Comparison of ENCODE assay signal across 22 cellular contexts in the genomic region with DNA sequence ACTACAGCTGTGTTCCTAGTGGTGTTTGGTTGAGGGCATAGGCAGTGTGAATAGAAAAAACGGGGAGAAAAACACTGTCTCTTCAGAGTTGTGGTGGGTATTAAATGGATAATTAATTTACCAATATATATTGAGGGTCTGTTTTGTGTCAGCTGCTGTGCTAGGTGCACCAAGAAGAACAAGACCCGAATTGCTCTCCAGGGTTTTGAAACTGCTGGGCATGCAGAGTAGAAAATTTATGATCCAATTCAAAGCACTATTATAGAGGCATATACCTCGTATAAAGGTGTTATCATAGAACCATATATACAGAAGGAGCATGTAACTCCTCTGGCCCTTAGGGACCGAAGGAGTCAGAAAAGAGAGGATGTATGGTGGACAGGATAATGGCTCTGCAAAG. TPM values are rescaled to one million over a fixed set of nuclear protein-coding genes. Genes with fewer than 3 reads are reported as not detected.
A peak's percentile ranks its signal among the peaks of the same experiment; 100 is the strongest.
DNase-seq lines count a peak whose midpoint lies in the region; ATAC-seq and TF ChIP-seq lines count a peak whose summit lies in the region.
"Had no signal": no experiment of that assay in that cellular context is flagged by ENCODE, and none has a peak within 500 bp of the region (broad histone marks: within the 10 kb centered on the region; RNA-seq: fewer than 3 reads in every experiment).

No MANE protein-coding gene starts in this region.

- H3K9me3 ChIP-seq in DND-41 (ENCODE audit: insufficient read depth, low read length, severe bottlenecking): no peaks in the 10 kb centered on the region
- H3K9me3 ChIP-seq: BLaER1 treated with 17β-estradiol and CSF1 and Interleukin-3, amounts not matched to agents 10 nM and 100 nM; heart right ventricle; ovary; vagina had no signal

- peaks cover 8% of the 10 kb centered on the region for H3K36me3 Mint-ChIP-seq in activated CD4-positive, alpha-beta memory T cell treated with anti-CD3 and anti-CD28 coated beads, Interleukin-2, amount 10 ng/mL, durations not matched to agents 7 days and 5 days (ENCODE audit: low read depth)
- H3K36me3 Mint-ChIP-seq in activated CD4-positive, alpha-beta memory T cell treated with anti-CD3 and anti-CD28 coated beads for 36 hours: peaks cover 3% of the 10 kb centered on the region
- H3K36me3 Mint-ChIP-seq in brain: peaks cover 15% of the 10 kb centered on the region
- H3K36me3 Mint-ChIP-seq in osteocyte (ENCODE audit: unreplicated experiment): peaks cover 3% of the 10 kb centered on the region

- no peak overlapping the region for H3K4me2 ChIP-seq in DND-41 (ENCODE audit: insufficient read depth, low read length)

- no peaks in the 10 kb centered on the region for H3K9me3 Mint-ChIP-seq in activated CD4-positive, alpha-beta memory T cell treated with anti-CD3 and anti-CD28 coated beads, Interleukin-2, amount 10 ng/mL, durations not matched to agents 7 days and 5 days
- no peaks in the 10 kb centered on the region for H3K9me3 Mint-ChIP-seq in activated CD4-positive, alpha-beta memory T cell treated with anti-CD3 and anti-CD28 coated beads for 36 hours
- H3K9me3 Mint-ChIP-seq in brain: peaks cover 0 to 9% (median 6%) of the 10 kb centered on the region in 5 experiments
- H3K9me3 Mint-ChIP-seq in osteocyte (ENCODE audit: unreplicated experiment): peaks cover 3% of the 10 kb centered on the region

- H3K36me3 ChIP-seq in DND-41 (ENCODE audit: insufficient read depth, low read length): peaks cover 8% of the 10 kb centered on the region; the same call in 1 of the 2 replicates
- H3K36me3 ChIP-seq: ovary had no signal

- no peak overlapping the region for H3K4me3 ChIP-seq in DND-41 (ENCODE audit: low read depth in 1 of 2, low read length in 2 of 2)
- H3K4me3 ChIP-seq: heart right ventricle, K562, ovary, vagina had no signal

- peaks cover 15% of the 10 kb centered on the region for H3K27me3 Mint-ChIP-seq in activated CD4-positive, alpha-beta memory T cell treated with anti-CD3 and anti-CD28 coated beads, Interleukin-2, amount 10 ng/mL, durations not matched to agents 7 days and 5 days
- H3K27me3 Mint-ChIP-seq in activated CD4-positive, alpha-beta memory T cell treated with anti-CD3 and anti-CD28 coated beads for 36 hours: peaks cover 3% of the 10 kb centered on the region
- H3K27me3 Mint-ChIP-seq in brain (peaks cover 6% of the 10 kb centered on the region), osteocyte (ENCODE audit: unreplicated experiment) (peaks cover 3% of the 10 kb centered on the region)

- intact Hi-C loops in activated CD4-positive, alpha-beta memory T cell treated with anti-CD3 and anti-CD28 coated beads for 36 hours (cut with micrococcal nuclease): no loop called here

- H3K27ac Mint-ChIP-seq in activated CD4-positive, alpha-beta memory T cell treated with anti-CD3 and anti-CD28 coated beads, Interleukin-2, amount 10 ng/mL, durations not matched to agents 7 days and 5 days: no peak overlapping the region
- H3K27ac Mint-ChIP-seq in activated CD4-positive, alpha-beta memory T cell treated with anti-CD3 and anti-CD28 coated beads for 36 hours: no peak overlapping the region
- H3K27ac Mint-ChIP-seq in brain: peak overlapping the region; percentile 72 to 92 (median 82)
- H3K27ac Mint-ChIP-seq in osteocyte (ENCODE audit: unreplicated experiment): peak overlapping the region; percentile 65

- H3K9ac ChIP-seq in DND-41 (ENCODE audit: low read depth, low read length): no peak overlapping the region

- H2AFZ ChIP-seq in DND-41 (ENCODE audit: low read depth, low read length): 0 out of 2 replicates have a peak overlapping the region, but pooled peaks have one; percentile 0

- peaks cover 34% of the 10 kb centered on the region for H3K79me2 ChIP-seq in DND-41 (ENCODE audit: insufficient read depth, low read length)

- H4K20me1 ChIP-seq in DND-41 (ENCODE audit: insufficient read depth, low read length): peaks cover 6% of the 10 kb centered on the region; the same call in 1 of the 2 replicates

- ATAC-seq in DND-41 (ENCODE audit: insufficient read depth, low read depth): no peak
- ATAC-seq: heart right ventricle, K562, right cardiac atrium had no signal

- peaks cover 35% of the 10 kb centered on the region for H3K4me1 ChIP-seq in DND-41 (ENCODE audit: insufficient read depth, low read length)

- TF ChIP-seq CTCF in DND-41 (IDR thresholded peaks at IDR 0.05; ENCODE audit: borderline replicate concordance, extremely low read depth, low read length, poor library complexity, severe bottlenecking) (no peak), brain (conservative IDR thresholded peaks at IDR 0.05) (no peak), osteocyte (IDR thresholded peaks at IDR 0.05) (no peak)

- POLR2A ChIA-PET in activated CD4-positive, alpha-beta memory T cell treated with anti-CD3 and anti-CD28 coated beads, Interleukin-2, amount 10 ng/mL, durations not matched to agents 7 days and 5 days (lab: Charles Lee): no interaction called here
- POLR2A ChIA-PET in activated CD4-positive, alpha-beta memory T cell treated with anti-CD3 and anti-CD28 coated beads for 36 hours (lab: Charles Lee): no interaction called here

- no peak overlapping the region for H3K27ac ChIP-seq in DND-41 (ENCODE audit: low read length)
- H3K27ac ChIP-seq: vagina had no signal

- no peak for DNase-seq in activated CD4-positive, alpha-beta memory T cell treated with anti-CD3 and anti-CD28 coated beads, Interleukin-2, amount 10 ng/mL, durations not matched to agents 7 days and 5 days
- DNase-seq in activated CD4-positive, alpha-beta memory T cell treated with anti-CD3 and anti-CD28 coated beads for 36 hours: no peak
- DNase-seq in DND-41: no peak
- DNase-seq in osteocyte (ENCODE audit: extremely low spot score, unreplicated experiment): no peak
- no peak for DNase-seq in GDM1 (lab: John Stamatoyannopoulos, UW)
- DNase-seq in NCI-H1105 treated with DMSO at 0.1 percent for 48 hours (lab: John Stamatoyannopoulos, UW): no peak
- no peak for DNase-seq in stimulated activated CD8-positive, alpha-beta memory T cell treated with anti-CD3 and anti-CD28 coated beads, Interleukin-4, amount 100 ng/mL, for 48 hours
- DNase-seq: dermis blood vessel endothelial cell; DMS153; GF-D8; heart right ventricle; NCI-H146; NCI-H2171 treated with DMSO at 0.1 percent for 48 hours; NCI-H526 treated with DMSO at 0.1 percent for 48 hours; ovary; right cardiac atrium; stimulated activated CD4-positive, alpha-beta T cell treated with anti-CD3 and anti-CD28 coated beads, Interleukin-12 subunit alpha, Interleukin-12 subunit beta, amount 100 ng/mL, for 4 hours; WERI-Rb-1 had no signal

- no peaks in the 10 kb centered on the region for H3K27me3 ChIP-seq in DND-41 (ENCODE audit: insufficient read depth, low read length, poor library complexity)
- H3K27me3 ChIP-seq: BLaER1 treated with 17β-estradiol and CSF1 and Interleukin-3, amounts not matched to agents 10 nM and 100 nM; heart right ventricle; ovary; vagina had no signal

- CTCF ChIA-PET in activated CD4-positive, alpha-beta memory T cell treated with anti-CD3 and anti-CD28 coated beads, Interleukin-2, amount 10 ng/mL, durations not matched to agents 7 days and 5 days (lab: Charles Lee): no interaction called here
- CTCF ChIA-PET in activated CD4-positive, alpha-beta memory T cell treated with anti-CD3 and anti-CD28 coated beads for 36 hours (lab: Charles Lee): no interaction called here

- peak overlapping the region; percentile 33 for H3K4me3 Mint-ChIP-seq in activated CD4-positive, alpha-beta memory T cell treated with anti-CD3 and anti-CD28 coated beads, Interleukin-2, amount 10 ng/mL, durations not matched to agents 7 days and 5 days
- H3K4me3 Mint-ChIP-seq in activated CD4-positive, alpha-beta memory T cell treated with anti-CD3 and anti-CD28 coated beads for 36 hours: no peak overlapping the region
- H3K4me3 Mint-ChIP-seq in brain: peak overlapping the region; percentile 71 to 85 (median 75)
- peak overlapping the region; percentile 50 for H3K4me3 Mint-ChIP-seq in osteocyte (ENCODE audit: unreplicated experiment)

- peaks cover 30% of the 10 kb centered on the region for H3K4me1 Mint-ChIP-seq in activated CD4-positive, alpha-beta memory T cell treated with anti-CD3 and anti-CD28 coated beads, Interleukin-2, amount 10 ng/mL, durations not matched to agents 7 days and 5 days
- peaks cover 17% of the 10 kb centered on the region for H3K4me1 Mint-ChIP-seq in activated CD4-positive, alpha-beta memory T cell treated with anti-CD3 and anti-CD28 coated beads for 36 hours (ENCODE audit: low read depth)
- H3K4me1 Mint-ChIP-seq in brain: peaks cover 40% of the 10 kb centered on the region
- peaks cover 25% of the 10 kb centered on the region for H3K4me1 Mint-ChIP-seq in osteocyte (ENCODE audit: unreplicated experiment)

RNA-seq across cellular contexts. Expression of gene NMD3, which starts 1.6 kb away (rescaled TPM):
- total RNA-seq in activated CD4-positive, alpha-beta memory T cell treated with anti-CD3 and anti-CD28 coated beads, Interleukin-2, amount 10 ng/mL, durations not matched to agents 7 days and 5 days: 10 to 100 TPM; 44.0 to 46.6 TPM
- 10 to 100 TPM; 65.8 to 70.8 TPM for total RNA-seq in activated CD4-positive, alpha-beta memory T cell treated with anti-CD3 and anti-CD28 coated beads for 36 hours
- polyA plus RNA-seq in brain (ENCODE audit: insufficient read depth, low read depth, low replicate concordance): 8.9 TPM
- total RNA-seq in osteocyte: 58.7 and 60.9 TPM in 2 replicates

Comparison
In these comparisons a context has a peak if more than half of its experiments do, and no peak if none do; other contexts are left out.
1. H3K27ac Mint-ChIP-seq: peak in brain (5 of 5) and osteocyte (single experiment); none in activated CD4-positive, alpha-beta memory T cell treated with anti-CD3 and anti-CD28 coated beads, Interleukin-2, amount 10 ng/mL, durations not matched to agents 7 days and 5 days (single experiment) and activated CD4-positive, alpha-beta memory T cell treated with anti-CD3 and anti-CD28 coated beads for 36 hours (single experiment).